ENCODE assay signal across 1 cellular context in the genomic region with DNA sequence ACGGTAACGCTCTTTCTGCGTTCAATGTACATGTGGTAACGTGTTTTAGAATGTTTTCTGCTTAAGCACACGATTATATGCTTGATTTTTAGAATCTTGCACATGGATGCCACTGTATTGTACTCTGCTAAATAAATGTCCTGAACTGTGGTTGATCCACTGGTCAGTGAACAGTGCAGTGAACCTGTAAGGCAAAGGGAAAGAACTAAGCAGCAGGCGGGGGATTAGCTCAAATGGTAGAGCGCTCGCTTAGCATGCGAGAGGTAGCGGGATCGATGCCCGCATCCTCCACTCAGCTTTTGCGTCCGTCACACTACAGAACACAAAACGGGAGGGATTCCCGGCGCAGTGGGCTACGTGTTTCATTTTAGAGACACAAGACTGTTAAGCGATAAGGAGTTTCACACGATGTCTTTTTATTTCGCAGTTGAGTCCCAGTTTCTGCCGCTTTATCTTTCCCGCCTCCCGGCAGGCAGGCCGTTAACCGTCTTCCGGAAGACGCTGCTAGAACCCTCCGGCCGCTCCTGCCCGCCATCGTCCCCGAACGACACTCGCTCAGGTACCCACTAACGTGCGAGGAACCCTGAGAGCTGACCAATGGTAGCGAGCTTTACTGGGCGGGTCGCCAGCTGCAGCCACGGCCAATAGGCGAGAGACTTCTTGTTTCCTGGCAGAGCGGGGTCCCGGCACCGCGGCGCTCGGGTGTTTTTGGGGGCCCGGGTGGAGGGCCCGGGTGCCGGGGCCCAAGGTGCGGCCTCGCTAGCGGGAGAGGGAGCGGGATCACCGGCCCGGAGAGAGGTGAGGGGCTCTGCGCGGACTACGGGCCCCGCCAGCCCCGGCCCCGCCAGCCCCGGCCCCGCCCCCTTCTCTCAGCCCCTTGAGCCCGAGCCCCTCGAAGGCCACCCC.
TF ChIP-seq lines count a peak whose summit lies in the region.

A gene with protein sequence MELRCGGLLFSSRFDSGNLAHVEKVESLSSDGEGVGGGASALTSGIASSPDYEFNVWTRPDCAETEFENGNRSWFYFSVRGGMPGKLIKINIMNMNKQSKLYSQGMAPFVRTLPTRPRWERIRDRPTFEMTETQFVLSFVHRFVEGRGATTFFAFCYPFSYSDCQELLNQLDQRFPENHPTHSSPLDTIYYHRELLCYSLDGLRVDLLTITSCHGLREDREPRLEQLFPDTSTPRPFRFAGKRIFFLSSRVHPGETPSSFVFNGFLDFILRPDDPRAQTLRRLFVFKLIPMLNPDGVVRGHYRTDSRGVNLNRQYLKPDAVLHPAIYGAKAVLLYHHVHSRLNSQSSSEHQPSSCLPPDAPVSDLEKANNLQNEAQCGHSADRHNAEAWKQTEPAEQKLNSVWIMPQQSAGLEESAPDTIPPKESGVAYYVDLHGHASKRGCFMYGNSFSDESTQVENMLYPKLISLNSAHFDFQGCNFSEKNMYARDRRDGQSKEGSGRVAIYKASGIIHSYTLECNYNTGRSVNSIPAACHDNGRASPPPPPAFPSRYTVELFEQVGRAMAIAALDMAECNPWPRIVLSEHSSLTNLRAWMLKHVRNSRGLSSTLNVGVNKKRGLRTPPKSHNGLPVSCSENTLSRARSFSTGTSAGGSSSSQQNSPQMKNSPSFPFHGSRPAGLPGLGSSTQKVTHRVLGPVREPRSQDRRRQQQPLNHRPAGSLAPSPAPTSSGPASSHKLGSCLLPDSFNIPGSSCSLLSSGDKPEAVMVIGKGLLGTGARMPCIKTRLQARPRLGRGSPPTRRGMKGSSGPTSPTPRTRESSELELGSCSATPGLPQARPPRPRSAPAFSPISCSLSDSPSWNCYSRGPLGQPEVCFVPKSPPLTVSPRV (plus strand): TSS at position 673 of the 906 bp plus-strand sequence. CDS start 1,291 bp downstream, outside the sequence.

TF ChIP-seq in HepG2, 621 proteins besides CTCF, POLR2A, EP300 and RAD21 (continued from another document and continues in another):
- TF ChIP-seq, protein P1, sequence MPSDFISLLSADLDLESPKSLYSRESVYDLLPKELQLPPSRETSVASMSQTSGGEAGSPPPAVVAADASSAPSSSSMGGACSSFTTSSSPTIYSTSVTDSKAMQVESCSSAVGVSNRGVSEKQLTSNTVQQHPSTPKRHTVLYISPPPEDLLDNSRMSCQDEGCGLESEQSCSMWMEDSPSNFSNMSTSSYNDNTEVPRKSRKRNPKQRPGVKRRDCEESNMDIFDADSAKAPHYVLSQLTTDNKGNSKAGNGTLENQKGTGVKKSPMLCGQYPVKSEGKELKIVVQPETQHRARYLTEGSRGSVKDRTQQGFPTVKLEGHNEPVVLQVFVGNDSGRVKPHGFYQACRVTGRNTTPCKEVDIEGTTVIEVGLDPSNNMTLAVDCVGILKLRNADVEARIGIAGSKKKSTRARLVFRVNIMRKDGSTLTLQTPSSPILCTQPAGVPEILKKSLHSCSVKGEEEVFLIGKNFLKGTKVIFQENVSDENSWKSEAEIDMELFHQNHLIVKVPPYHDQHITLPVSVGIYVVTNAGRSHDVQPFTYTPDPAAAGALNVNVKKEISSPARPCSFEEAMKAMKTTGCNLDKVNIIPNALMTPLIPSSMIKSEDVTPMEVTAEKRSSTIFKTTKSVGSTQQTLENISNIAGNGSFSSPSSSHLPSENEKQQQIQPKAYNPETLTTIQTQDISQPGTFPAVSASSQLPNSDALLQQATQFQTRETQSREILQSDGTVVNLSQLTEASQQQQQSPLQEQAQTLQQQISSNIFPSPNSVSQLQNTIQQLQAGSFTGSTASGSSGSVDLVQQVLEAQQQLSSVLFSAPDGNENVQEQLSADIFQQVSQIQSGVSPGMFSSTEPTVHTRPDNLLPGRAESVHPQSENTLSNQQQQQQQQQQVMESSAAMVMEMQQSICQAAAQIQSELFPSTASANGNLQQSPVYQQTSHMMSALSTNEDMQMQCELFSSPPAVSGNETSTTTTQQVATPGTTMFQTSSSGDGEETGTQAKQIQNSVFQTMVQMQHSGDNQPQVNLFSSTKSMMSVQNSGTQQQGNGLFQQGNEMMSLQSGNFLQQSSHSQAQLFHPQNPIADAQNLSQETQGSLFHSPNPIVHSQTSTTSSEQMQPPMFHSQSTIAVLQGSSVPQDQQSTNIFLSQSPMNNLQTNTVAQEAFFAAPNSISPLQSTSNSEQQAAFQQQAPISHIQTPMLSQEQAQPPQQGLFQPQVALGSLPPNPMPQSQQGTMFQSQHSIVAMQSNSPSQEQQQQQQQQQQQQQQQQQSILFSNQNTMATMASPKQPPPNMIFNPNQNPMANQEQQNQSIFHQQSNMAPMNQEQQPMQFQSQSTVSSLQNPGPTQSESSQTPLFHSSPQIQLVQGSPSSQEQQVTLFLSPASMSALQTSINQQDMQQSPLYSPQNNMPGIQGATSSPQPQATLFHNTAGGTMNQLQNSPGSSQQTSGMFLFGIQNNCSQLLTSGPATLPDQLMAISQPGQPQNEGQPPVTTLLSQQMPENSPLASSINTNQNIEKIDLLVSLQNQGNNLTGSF (CRISPR knock-in tag; IDR thresholded peaks at IDR 0.05) = peak; percentile 99
- TF ChIP-seq, protein P2, sequence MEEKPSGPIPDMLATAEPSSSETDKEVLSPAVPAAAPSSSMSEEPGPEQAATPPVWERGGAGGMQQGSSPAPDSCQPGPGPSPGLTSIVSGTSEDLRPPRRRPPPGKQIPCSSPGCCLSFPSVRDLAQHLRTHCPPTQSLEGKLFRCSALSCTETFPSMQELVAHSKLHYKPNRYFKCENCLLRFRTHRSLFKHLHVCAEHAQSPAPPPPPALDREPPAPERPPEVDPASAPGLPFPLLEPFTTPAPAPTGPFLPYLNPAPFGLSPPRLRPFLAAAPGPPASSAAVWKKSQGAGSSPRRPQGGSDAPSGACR (CRISPR knock-in tag; IDR thresholded peaks at IDR 0.05) = peak; percentile 93; the same call in 1 of the 2 replicates
- peak; percentile 95 for TF ChIP-seq NFKBIZ (CRISPR knock-in tag; IDR thresholded peaks at IDR 0.05)
- TF ChIP-seq ZMYM2 (CRISPR knock-in tag; IDR thresholded peaks at IDR 0.05) = peak; percentile 95
- no peak for TF ChIP-seq ZNF644 (CRISPR knock-in tag; IDR thresholded peaks at IDR 0.05; ENCODE audit: low read depth)
- TF ChIP-seq ZNF672 (CRISPR knock-in tag; IDR thresholded peaks at IDR 0.05) = peak; percentile 94
- TF ChIP-seq FOXA1 (IDR thresholded peaks at IDR 0.05) = no peak
- no peak; the same call in 1 of the 2 replicates for TF ChIP-seq FOXA1 (CRISPR knock-in tag; IDR thresholded peaks at IDR 0.05)
- TF ChIP-seq ZNF616 (CRISPR knock-in tag; IDR thresholded peaks at IDR 0.05; ENCODE audit: low read depth) = peak; percentile 84
- TF ChIP-seq MAFF (IDR thresholded peaks at IDR 0.05; ENCODE audit: low read depth, low read length) = no peak
- no peak for TF ChIP-seq SMARCE1 (IDR thresholded peaks at IDR 0.05; ENCODE audit: borderline replicate concordance)
- TF ChIP-seq, protein P3, sequence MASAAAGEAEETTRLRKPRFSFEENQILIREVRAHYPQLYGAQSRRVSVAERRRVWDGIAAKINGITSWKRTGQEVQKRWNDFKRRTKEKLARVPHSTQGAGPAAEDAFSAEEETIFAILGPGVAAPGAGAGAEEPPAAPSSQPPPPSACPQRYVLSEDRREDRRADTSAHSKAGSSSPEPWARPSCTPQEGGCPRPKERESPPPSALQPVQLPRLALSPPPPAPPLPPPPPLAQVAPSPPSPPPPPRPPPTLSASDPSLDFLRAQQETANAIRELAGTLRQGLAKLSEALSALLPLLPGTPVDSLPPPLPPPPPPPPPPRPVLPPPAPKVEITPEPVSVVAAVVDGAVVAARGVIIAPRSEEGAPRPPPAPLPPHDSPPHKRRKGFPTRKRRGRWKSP (CRISPR knock-in tag; IDR thresholded peaks at IDR 0.05) = peak; percentile 86
- TF ChIP-seq RAD51 (IDR thresholded peaks at IDR 0.05; ENCODE audit: borderline replicate concordance) = no peak
- TF ChIP-seq, protein P4, sequence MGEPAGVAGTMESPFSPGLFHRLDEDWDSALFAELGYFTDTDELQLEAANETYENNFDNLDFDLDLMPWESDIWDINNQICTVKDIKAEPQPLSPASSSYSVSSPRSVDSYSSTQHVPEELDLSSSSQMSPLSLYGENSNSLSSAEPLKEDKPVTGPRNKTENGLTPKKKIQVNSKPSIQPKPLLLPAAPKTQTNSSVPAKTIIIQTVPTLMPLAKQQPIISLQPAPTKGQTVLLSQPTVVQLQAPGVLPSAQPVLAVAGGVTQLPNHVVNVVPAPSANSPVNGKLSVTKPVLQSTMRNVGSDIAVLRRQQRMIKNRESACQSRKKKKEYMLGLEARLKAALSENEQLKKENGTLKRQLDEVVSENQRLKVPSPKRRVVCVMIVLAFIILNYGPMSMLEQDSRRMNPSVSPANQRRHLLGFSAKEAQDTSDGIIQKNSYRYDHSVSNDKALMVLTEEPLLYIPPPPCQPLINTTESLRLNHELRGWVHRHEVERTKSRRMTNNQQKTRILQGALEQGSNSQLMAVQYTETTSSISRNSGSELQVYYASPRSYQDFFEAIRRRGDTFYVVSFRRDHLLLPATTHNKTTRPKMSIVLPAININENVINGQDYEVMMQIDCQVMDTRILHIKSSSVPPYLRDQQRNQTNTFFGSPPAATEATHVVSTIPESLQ (CRISPR knock-in tag; conservative IDR thresholded peaks at IDR 0.05) = peak; percentile 74; the same call in 1 of the 2 replicates
- peak; percentile 96 for TF ChIP-seq KLF11 (CRISPR knock-in tag; IDR thresholded peaks at IDR 0.05)
- TF ChIP-seq SUZ12 (IDR thresholded peaks at IDR 0.05; ENCODE audit: low read depth, low read length) = no peak; the same call in 1 of the 2 replicates
- peak; percentile 77 for TF ChIP-seq RXRB (CRISPR knock-in tag; IDR thresholded peaks at IDR 0.05; ENCODE audit: borderline replicate concordance)
- no peak for TF ChIP-seq RBAK (CRISPR knock-in tag; IDR thresholded peaks at IDR 0.05)
- peak; percentile 58; the same call in 1 of the 2 replicates for TF ChIP-seq NFE2L1 (CRISPR knock-in tag; IDR thresholded peaks at IDR 0.05; ENCODE audit: borderline replicate concordance)
- peak; percentile 79 to 82; a peak in 3 of 4 replicates for TF ChIP-seq KLF16 (CRISPR knock-in tag; IDR thresholded peaks at IDR 0.05)
- TF ChIP-seq, protein P5, sequence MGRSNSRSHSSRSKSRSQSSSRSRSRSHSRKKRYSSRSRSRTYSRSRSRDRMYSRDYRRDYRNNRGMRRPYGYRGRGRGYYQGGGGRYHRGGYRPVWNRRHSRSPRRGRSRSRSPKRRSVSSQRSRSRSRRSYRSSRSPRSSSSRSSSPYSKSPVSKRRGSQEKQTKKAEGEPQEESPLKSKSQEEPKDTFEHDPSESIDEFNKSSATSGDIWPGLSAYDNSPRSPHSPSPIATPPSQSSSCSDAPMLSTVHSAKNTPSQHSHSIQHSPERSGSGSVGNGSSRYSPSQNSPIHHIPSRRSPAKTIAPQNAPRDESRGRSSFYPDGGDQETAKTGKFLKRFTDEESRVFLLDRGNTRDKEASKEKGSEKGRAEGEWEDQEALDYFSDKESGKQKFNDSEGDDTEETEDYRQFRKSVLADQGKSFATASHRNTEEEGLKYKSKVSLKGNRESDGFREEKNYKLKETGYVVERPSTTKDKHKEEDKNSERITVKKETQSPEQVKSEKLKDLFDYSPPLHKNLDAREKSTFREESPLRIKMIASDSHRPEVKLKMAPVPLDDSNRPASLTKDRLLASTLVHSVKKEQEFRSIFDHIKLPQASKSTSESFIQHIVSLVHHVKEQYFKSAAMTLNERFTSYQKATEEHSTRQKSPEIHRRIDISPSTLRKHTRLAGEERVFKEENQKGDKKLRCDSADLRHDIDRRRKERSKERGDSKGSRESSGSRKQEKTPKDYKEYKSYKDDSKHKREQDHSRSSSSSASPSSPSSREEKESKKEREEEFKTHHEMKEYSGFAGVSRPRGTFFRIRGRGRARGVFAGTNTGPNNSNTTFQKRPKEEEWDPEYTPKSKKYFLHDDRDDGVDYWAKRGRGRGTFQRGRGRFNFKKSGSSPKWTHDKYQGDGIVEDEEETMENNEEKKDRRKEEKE (IDR thresholded peaks at IDR 0.05) = no peak
- TF ChIP-seq BRD4 (CRISPR knock-in tag; IDR thresholded peaks at IDR 0.05) = 0 out of 2 replicates have a peak, but pooled peaks have one; percentile 74
- 0 out of 2 replicates have a peak, but pooled peaks have one; percentile 23 for TF ChIP-seq TEAD2 (CRISPR knock-in tag; IDR thresholded peaks at IDR 0.05)
- peak; percentile 93; the same call in 1 of the 2 replicates for TF ChIP-seq ZSCAN12 (CRISPR knock-in tag; IDR thresholded peaks at IDR 0.05)
- TF ChIP-seq ZC3H13 (CRISPR knock-in tag; IDR thresholded peaks at IDR 0.05) = peak; percentile 59
- peak; percentile 85; the same call in 1 of the 2 replicates for TF ChIP-seq ZZZ3 (CRISPR knock-in tag; IDR thresholded peaks at IDR 0.05; ENCODE audit: borderline replicate concordance)
- TF ChIP-seq CHD4 (IDR thresholded peaks at IDR 0.05; ENCODE audit: borderline replicate concordance, low read length) = peak; percentile 96; the same call in 1 of the 2 replicates
- TF ChIP-seq ZSCAN31 (CRISPR knock-in tag; IDR thresholded peaks at IDR 0.05; ENCODE audit: low read depth) = peak; percentile 99
- peak; percentile 68 for TF ChIP-seq ISL2 (CRISPR knock-in tag; IDR thresholded peaks at IDR 0.05)
- TF ChIP-seq, protein P6, sequence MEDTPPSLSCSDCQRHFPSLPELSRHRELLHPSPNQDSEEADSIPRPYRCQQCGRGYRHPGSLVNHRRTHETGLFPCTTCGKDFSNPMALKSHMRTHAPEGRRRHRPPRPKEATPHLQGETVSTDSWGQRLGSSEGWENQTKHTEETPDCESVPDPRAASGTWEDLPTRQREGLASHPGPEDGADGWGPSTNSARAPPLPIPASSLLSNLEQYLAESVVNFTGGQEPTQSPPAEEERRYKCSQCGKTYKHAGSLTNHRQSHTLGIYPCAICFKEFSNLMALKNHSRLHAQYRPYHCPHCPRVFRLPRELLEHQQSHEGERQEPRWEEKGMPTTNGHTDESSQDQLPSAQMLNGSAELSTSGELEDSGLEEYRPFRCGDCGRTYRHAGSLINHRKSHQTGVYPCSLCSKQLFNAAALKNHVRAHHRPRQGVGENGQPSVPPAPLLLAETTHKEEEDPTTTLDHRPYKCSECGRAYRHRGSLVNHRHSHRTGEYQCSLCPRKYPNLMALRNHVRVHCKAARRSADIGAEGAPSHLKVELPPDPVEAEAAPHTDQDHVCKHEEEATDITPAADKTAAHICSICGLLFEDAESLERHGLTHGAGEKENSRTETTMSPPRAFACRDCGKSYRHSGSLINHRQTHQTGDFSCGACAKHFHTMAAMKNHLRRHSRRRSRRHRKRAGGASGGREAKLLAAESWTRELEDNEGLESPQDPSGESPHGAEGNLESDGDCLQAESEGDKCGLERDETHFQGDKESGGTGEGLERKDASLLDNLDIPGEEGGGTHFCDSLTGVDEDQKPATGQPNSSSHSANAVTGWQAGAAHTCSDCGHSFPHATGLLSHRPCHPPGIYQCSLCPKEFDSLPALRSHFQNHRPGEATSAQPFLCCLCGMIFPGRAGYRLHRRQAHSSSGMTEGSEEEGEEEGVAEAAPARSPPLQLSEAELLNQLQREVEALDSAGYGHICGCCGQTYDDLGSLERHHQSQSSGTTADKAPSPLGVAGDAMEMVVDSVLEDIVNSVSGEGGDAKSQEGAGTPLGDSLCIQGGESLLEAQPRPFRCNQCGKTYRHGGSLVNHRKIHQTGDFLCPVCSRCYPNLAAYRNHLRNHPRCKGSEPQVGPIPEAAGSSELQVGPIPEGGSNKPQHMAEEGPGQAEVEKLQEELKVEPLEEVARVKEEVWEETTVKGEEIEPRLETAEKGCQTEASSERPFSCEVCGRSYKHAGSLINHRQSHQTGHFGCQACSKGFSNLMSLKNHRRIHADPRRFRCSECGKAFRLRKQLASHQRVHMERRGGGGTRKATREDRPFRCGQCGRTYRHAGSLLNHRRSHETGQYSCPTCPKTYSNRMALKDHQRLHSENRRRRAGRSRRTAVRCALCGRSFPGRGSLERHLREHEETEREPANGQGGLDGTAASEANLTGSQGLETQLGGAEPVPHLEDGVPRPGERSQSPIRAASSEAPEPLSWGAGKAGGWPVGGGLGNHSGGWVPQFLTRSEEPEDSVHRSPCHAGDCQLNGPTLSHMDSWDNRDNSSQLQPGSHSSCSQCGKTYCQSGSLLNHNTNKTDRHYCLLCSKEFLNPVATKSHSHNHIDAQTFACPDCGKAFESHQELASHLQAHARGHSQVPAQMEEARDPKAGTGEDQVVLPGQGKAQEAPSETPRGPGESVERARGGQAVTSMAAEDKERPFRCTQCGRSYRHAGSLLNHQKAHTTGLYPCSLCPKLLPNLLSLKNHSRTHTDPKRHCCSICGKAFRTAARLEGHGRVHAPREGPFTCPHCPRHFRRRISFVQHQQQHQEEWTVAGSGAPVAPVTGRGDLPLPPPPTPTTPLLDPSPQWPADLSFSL (CRISPR knock-in tag; IDR thresholded peaks at IDR 0.05) = no peak
- TF ChIP-seq NFYB (CRISPR knock-in tag; IDR thresholded peaks at IDR 0.05) = peak; percentile 96
- TF ChIP-seq NFRKB (IDR thresholded peaks at IDR 0.05) = no peak
